Comparison of ENCODE assay signal across 25 cellular contexts in genomic region chr2:238793351-238793750, GRCh38. TPM values are rescaled to one million over a fixed set of nuclear protein-coding genes. Genes with fewer than 3 reads are reported as not detected.
"Had no signal": no experiment of that assay in that cellular context is flagged by ENCODE, and none has a peak within 500 bp of the region (broad histone marks: within the 10 kb centered on the region; RNA-seq: fewer than 3 reads in every experiment).

No MANE protein-coding gene starts in this region.

- H3K27ac Mint-ChIP-seq: mesothelial cell of epicardium; naive B cell; natural killer cell; stimulated activated effector memory CD8-positive, alpha-beta T cell treated with anti-CD3 and anti-CD28 coated beads, Interleukin-12 subunit alpha, Interleukin-12 subunit beta, amount 100 ng/mL, for 72 hours; stimulated activated naive CD8-positive, alpha-beta T cell treated with anti-CD3 and anti-CD28 coated beads, Interleukin-15, Interleukin-2, amounts not matched to agents 100 ng/mL and 50 ng/mL, for 24 hours had no signal

- H3K4me1 Mint-ChIP-seq: naive B cell; natural killer cell; stimulated activated effector memory CD8-positive, alpha-beta T cell treated with anti-CD3 and anti-CD28 coated beads, Interleukin-12 subunit alpha, Interleukin-12 subunit beta, amount 100 ng/mL, for 72 hours had no signal

- H3K36me3 Mint-ChIP-seq: mesothelial cell of epicardium; natural killer cell; stimulated activated effector memory CD8-positive, alpha-beta T cell treated with anti-CD3 and anti-CD28 coated beads, Interleukin-12 subunit alpha, Interleukin-12 subunit beta, amount 100 ng/mL, for 72 hours had no signal

- ATAC-seq: natural killer cell; pancreas; right cardiac atrium; sciatic nerve; stimulated activated effector memory CD8-positive, alpha-beta T cell treated with anti-CD3 and anti-CD28 coated beads, Interleukin-12 subunit alpha, Interleukin-12 subunit beta, amount 100 ng/mL, for 72 hours had no signal

- H3K9me3 Mint-ChIP-seq: mesothelial cell of epicardium; natural killer cell; stimulated activated effector memory CD8-positive, alpha-beta T cell treated with anti-CD3 and anti-CD28 coated beads, Interleukin-12 subunit alpha, Interleukin-12 subunit beta, amount 100 ng/mL, for 72 hours; stimulated activated naive CD8-positive, alpha-beta T cell treated with anti-CD3 and anti-CD28 coated beads, Interleukin-15, Interleukin-2, amounts not matched to agents 100 ng/mL and 50 ng/mL, for 24 hours had no signal

- H3K4me3 ChIP-seq: left ventricle myocardium inferior, lung, pancreas, prostate gland, skin epidermis, suprapubic skin, thoracic aorta, tibial artery, uterus had no signal

- DNase-seq: hypothalamus; islet precursor cell; left ventricle myocardium inferior; mesendoderm; naive B cell; natural killer cell; pancreas; retina; right cardiac atrium; stimulated activated CD4-positive, alpha-beta T cell treated with anti-CD3 and anti-CD28 coated beads, Interleukin-12 subunit alpha, Interleukin-12 subunit beta, amount 100 ng/mL, for 4 hours; stimulated activated CD4-positive, alpha-beta T cell treated with anti-CD3 and anti-CD28 coated beads, Interleukin-15, amount 100 ng/mL, for 24 hours; stimulated activated CD4-positive, alpha-beta T cell treated with anti-CD3 and anti-CD28 coated beads, Interleukin-2, amount 100 ng/mL, for 24 hours; stimulated activated CD4-positive, alpha-beta T cell treated with anti-CD3 and anti-CD28 coated beads, Interleukin-4, amount 100 ng/mL, for 24 hours; stimulated activated naive CD4-positive, alpha-beta T cell; tibial artery; uterus had no signal

- H3K4me3 Mint-ChIP-seq: mesothelial cell of epicardium; naive B cell; natural killer cell; stimulated activated effector memory CD8-positive, alpha-beta T cell treated with anti-CD3 and anti-CD28 coated beads, Interleukin-12 subunit alpha, Interleukin-12 subunit beta, amount 100 ng/mL, for 72 hours; stimulated activated naive CD8-positive, alpha-beta T cell treated with anti-CD3 and anti-CD28 coated beads, Interleukin-15, Interleukin-2, amounts not matched to agents 100 ng/mL and 50 ng/mL, for 24 hours had no signal

RNA-seq across cellular contexts. Expression of gene TWIST2, which starts 54.5 kb away (rescaled TPM):
- total RNA-seq: natural killer cell had no signal
